Comparison of ENCODE assay signal across 8 cellular contexts in the genomic region with DNA sequence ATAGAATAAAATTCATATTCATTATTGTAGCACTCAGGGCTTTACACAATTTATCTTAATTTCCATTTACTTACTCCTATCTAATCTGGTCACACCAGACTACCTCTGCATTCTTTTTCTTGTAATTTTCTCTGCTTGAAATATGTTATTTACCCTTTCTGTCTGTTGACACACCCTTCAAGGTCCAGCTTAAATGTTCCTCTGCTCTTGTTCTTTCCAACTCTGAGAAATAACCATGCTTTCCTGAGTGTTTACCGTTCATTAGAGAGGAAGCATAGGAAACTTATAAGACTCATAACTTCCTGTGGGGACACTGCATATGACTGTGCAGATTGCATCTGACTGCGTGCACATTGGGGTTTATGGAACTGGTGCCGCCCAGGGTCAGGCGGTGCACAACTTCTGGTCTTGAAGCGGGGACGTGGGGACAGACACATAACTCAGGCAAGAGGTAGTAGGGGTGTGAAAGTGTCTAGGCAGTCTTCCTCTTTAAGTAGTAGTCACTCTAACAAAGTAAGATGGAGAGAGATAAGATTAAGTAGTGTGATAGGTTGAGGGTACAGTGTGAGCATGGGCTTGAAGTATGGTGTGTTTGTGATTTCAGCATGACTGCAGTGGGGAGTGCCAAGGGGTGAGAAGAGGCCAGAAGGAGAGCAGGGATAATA. TPM values are rescaled to one million over a fixed set of nuclear protein-coding genes. Genes with fewer than 3 reads are reported as not detected.
A peak's percentile ranks its signal among the peaks of the same experiment; 100 is the strongest.
DNase-seq lines count a peak whose midpoint lies in the region; TF ChIP-seq lines count a peak whose summit lies in the region.

No MANE protein-coding gene starts in this region.

- H3K9me3 Mint-ChIP-seq in nephron, result no peaks in the 10 kb centered on the region

- peak overlapping the region in 2 of 3 experiments; percentile 5 to 12 for H3K27ac Mint-ChIP-seq in nephron

- no peak for TF ChIP-seq CTCF in GM13977 (IDR thresholded peaks at IDR 0.05; ENCODE audit: extremely low read depth, insufficient read depth, missing control alignments)
- no peak for TF ChIP-seq CTCF in nephron (IDR thresholded peaks at IDR 0.05; ENCODE audit: unreplicated experiment in 3 of 3)

- no peak overlapping the region for H3K4me3 Mint-ChIP-seq in nephron

- H3K4me1 Mint-ChIP-seq in nephron, result no peaks in the 10 kb centered on the region

- in situ Hi-C loops in GM13977 (cut with MboI; ENCODE audit: low pct_unique_long_range_greater_than_20kb, low sequenced_read_pairs, unreplicated experiment), result loop anchor here (10.0 kb wide), 2 partner anchors 55 to 135 kb away; a partner anchor contains a TSS

- H3K27me3 Mint-ChIP-seq in nephron (ENCODE audit: low read depth), result no peaks in the 10 kb centered on the region

- no peaks in the 10 kb centered on the region for H3K36me3 Mint-ChIP-seq in nephron (ENCODE audit: low read depth)

- DNase-seq in GM13977 (ENCODE audit: low spot score), result peak; percentile 23
- DNase-seq in SIG-M5 (lab: John Stamatoyannopoulos, UW), result peak; percentile 32
- peak; percentile 57 for DNase-seq in activated naive CD4-positive, alpha-beta T cell treated with anti-CD3 and anti-CD28 coated beads, Interleukin-2, amount 50 U/mL, for 16 hours
- peak; percentile 54 for DNase-seq in ureter (ENCODE audit: low spot score)
- no peak for DNase-seq in NCI-H2107 (lab: John Stamatoyannopoulos, UW)
- DNase-seq in Ammon's horn (ENCODE audit: low spot score), result no peak
- no peak for DNase-seq in hypothalamus (lab: John Stamatoyannopoulos, UW)

RNA-seq across cellular contexts. Expression of a gene that starts 42.6 kb away (rescaled TPM):
- 21.1 TPM for total RNA-seq in ureter

RNA-seq across cellular contexts. Expression of a gene that starts 54.0 kb away (rescaled TPM):
- total RNA-seq in ureter, result 61.9 TPM

Comparison
In these comparisons a context has a peak if more than half of its experiments do, and no peak if none do; other contexts are left out.
1. DNase-seq: peak in GM13977 (single experiment), SIG-M5 (single experiment), activated naive CD4-positive, alpha-beta T cell treated with anti-CD3 and anti-CD28 coated beads, Interleukin-2, amount 50 U/mL, for 16 hours (single experiment) and ureter (single experiment); none in NCI-H2107 (single experiment), Ammon's horn (single experiment) and hypothalamus (0 of 51).